ENCODE assay signal across 11 cellular contexts in the genomic region with DNA sequence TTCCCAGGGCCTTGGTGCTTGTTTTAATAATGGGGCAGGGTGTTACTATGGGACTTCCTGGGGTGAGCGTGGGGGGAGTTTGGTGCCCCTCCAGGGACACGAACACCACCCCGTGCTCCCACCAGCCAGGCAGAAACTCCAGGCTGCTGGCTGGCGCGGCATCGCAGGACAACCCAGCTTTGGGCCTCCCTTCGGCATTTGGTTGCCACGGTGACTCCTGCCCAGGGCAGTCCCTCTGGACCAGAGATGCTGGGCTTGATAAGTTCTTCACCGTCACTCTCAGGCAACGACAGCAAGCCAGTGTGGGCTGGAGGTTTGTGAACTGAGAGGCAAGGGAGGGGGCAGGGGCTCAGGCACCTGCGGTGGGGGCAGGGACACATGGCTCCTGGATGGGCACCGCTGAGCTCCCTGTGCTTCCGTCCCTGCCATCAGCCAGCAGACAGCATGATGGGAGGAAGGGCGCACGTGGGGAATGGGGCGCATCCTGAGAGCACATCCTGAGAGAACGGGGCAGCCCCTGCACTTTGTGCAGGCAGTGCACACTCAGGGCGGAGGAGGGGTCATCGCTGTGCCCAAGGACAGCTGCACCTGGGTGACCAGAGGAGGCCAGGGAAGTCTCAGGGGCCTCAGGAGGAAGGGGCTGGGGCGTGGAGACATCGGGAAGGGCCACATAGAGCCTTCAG.
A peak's percentile ranks its signal among the peaks of the same experiment; 100 is the strongest.
DNase-seq lines count a peak whose midpoint lies in the region; ATAC-seq lines count a peak whose summit lies in the region.
"Had no signal": no experiment of that assay in that cellular context is flagged by ENCODE, and none has a peak within 500 bp of the region (broad histone marks: within the 10 kb centered on the region; RNA-seq: fewer than 3 reads in every experiment).

No MANE protein-coding gene starts in this region.

- H3K18ac ChIP-seq in mesendoderm (ENCODE audit: low read length): no peak overlapping the region

- H3K36me3 ChIP-seq in mesendoderm (ENCODE audit: control insufficient read depth, insufficient read depth, low read length): no peaks in the 10 kb centered on the region

- H2BK5ac ChIP-seq in mesendoderm (ENCODE audit: low read length): no peak overlapping the region

- no peak overlapping the region for H2BK120ac ChIP-seq in mesendoderm (ENCODE audit: low read depth, low read length)

- peak; percentile 4 for ATAC-seq in HG03175 (IDR thresholded peaks at IDR 0.05; ENCODE audit: unreplicated experiment)
- no peak for ATAC-seq in central memory CD8-positive, alpha-beta T cell (replicated peaks; ENCODE audit: extremely low read depth, poor library complexity, severe bottlenecking)
- no peak for ATAC-seq in natural killer cell treated with Interleukin-12 subunit alpha and Interleukin-12 subunit beta and Interleukin-15 and Interleukin-18, amount 100 ng/mL, for 72 hours

- H3K79me2 ChIP-seq in mesendoderm (ENCODE audit: control insufficient read depth, insufficient read depth, low read length): no peaks in the 10 kb centered on the region

- no peak overlapping the region for H3K27ac ChIP-seq in mesendoderm (ENCODE audit: low read depth, low read length)

- H3K27me3 Mint-ChIP-seq in central memory CD8-positive, alpha-beta T cell: no peaks in the 10 kb centered on the region
- H3K27me3 Mint-ChIP-seq in natural killer cell treated with Interleukin-12 subunit alpha and Interleukin-12 subunit beta and Interleukin-15 and Interleukin-18, amount 100 ng/mL, for 72 hours: no peaks in the 10 kb centered on the region

- H4K5ac ChIP-seq in mesendoderm (ENCODE audit: low read length): no peak overlapping the region

- H3K27ac Mint-ChIP-seq in central memory CD8-positive, alpha-beta T cell (ENCODE audit: low read depth): peak overlapping the region; percentile 16
- H3K27ac Mint-ChIP-seq in natural killer cell treated with Interleukin-12 subunit alpha and Interleukin-12 subunit beta and Interleukin-15 and Interleukin-18, amount 100 ng/mL, for 72 hours: no peak overlapping the region

- no peak overlapping the region for H3K23ac ChIP-seq in mesendoderm (ENCODE audit: low read length)

- no peak overlapping the region for H3K4me3 Mint-ChIP-seq in central memory CD8-positive, alpha-beta T cell
- H3K4me3 Mint-ChIP-seq in natural killer cell treated with Interleukin-12 subunit alpha and Interleukin-12 subunit beta and Interleukin-15 and Interleukin-18, amount 100 ng/mL, for 72 hours: no peak overlapping the region
- H3K4me3 Mint-ChIP-seq: IgD-negative memory B cell; memory B cell; stimulated activated memory B cell treated with anti-CD40 and anti-IgM and Interleukin-4, amounts not matched to agents 10 μg/mL and 1 μg/mL and 100 μg/mL, for 72 hours had no signal

- no peaks in the 10 kb centered on the region for H3K9me3 Mint-ChIP-seq in central memory CD8-positive, alpha-beta T cell
- H3K9me3 Mint-ChIP-seq in natural killer cell treated with Interleukin-12 subunit alpha and Interleukin-12 subunit beta and Interleukin-15 and Interleukin-18, amount 100 ng/mL, for 72 hours: no peaks in the 10 kb centered on the region
- H3K9me3 Mint-ChIP-seq: IgD-negative memory B cell; memory B cell; stimulated activated memory B cell treated with anti-CD40 and anti-IgM and Interleukin-4, amounts not matched to agents 10 μg/mL and 1 μg/mL and 100 μg/mL, for 72 hours had no signal

- H4K8ac ChIP-seq in mesendoderm (ENCODE audit: low read depth, low read length): no peak overlapping the region

- no peak overlapping the region for H3K9ac ChIP-seq in mesendoderm (ENCODE audit: low read length)

- H3K4me3 ChIP-seq in mesendoderm (ENCODE audit: low read length): no peak overlapping the region

- H3K4ac ChIP-seq in mesendoderm (ENCODE audit: low read depth, low read length): no peak overlapping the region

- no peak overlapping the region for H2AK5ac ChIP-seq in mesendoderm (ENCODE audit: low read length)

- peak; percentile 35 for DNase-seq in NCI-H1092 treated with DMSO at 0.1 percent for 48 hours (lab: John Stamatoyannopoulos, UW)
- no peak for DNase-seq in NCI-H1092 (lab: John Stamatoyannopoulos, UW)
- DNase-seq in central memory CD8-positive, alpha-beta T cell (ENCODE audit: low spot score in 2 of 2): no peak
- peak; percentile 37 for DNase-seq in mesendoderm
- no peak for DNase-seq in natural killer cell treated with Interleukin-12 subunit alpha and Interleukin-12 subunit beta and Interleukin-15 and Interleukin-18, amount 100 ng/mL, for 72 hours (ENCODE audit: low spot score)
- no peak for DNase-seq in T-helper 9 cell
- no peak for DNase-seq in nucleus accumbens (lab: John Stamatoyannopoulos, UW)

- no peak overlapping the region for H3K56ac ChIP-seq in mesendoderm (ENCODE audit: low read length)

- H2BK15ac ChIP-seq in mesendoderm (replicated peaks; ENCODE audit: low read depth): no peak overlapping the region

- H3K36me3 Mint-ChIP-seq in central memory CD8-positive, alpha-beta T cell (ENCODE audit: insufficient read depth): peaks cover 1% of the 10 kb centered on the region
- no peaks in the 10 kb centered on the region for H3K36me3 Mint-ChIP-seq in natural killer cell treated with Interleukin-12 subunit alpha and Interleukin-12 subunit beta and Interleukin-15 and Interleukin-18, amount 100 ng/mL, for 72 hours
- H3K36me3 Mint-ChIP-seq: IgD-negative memory B cell; memory B cell; stimulated activated memory B cell treated with anti-CD40 and anti-IgM and Interleukin-4, amounts not matched to agents 10 μg/mL and 1 μg/mL and 100 μg/mL, for 72 hours had no signal

- peaks cover 8% of the 10 kb centered on the region for H3K4me1 Mint-ChIP-seq in central memory CD8-positive, alpha-beta T cell
- H3K4me1 Mint-ChIP-seq in natural killer cell treated with Interleukin-12 subunit alpha and Interleukin-12 subunit beta and Interleukin-15 and Interleukin-18, amount 100 ng/mL, for 72 hours (ENCODE audit: low read depth in 2 of 2): peaks cover 14 to 19% of the 10 kb centered on the region in 2 donors

- no peaks in the 10 kb centered on the region for H3K4me1 ChIP-seq in mesendoderm (ENCODE audit: control insufficient read depth, low read depth, low read length)

- H3K79me1 ChIP-seq in mesendoderm (ENCODE audit: low read length): no peaks in the 10 kb centered on the region

- no peak overlapping the region for H3K4me2 ChIP-seq in mesendoderm (ENCODE audit: low read length)

- no CpG with 5 or more reads among the region's 21 CpGs for WGBS in mesendoderm (ENCODE audit: extremely low coverage, insufficient coverage, low lambda C conversion rate)

- H3K27me3 ChIP-seq in mesendoderm (ENCODE audit: insufficient read depth, low read length, poor library complexity): no peaks in the 10 kb centered on the region

Comparison
In these comparisons a context has a peak if more than half of its experiments do, and no peak if none do; other contexts are left out.
1. DNase-seq: peak in NCI-H1092 treated with DMSO at 0.1 percent for 48 hours (single experiment) and mesendoderm (single experiment); none in NCI-H1092 (single experiment), central memory CD8-positive, alpha-beta T cell (0 of 2), natural killer cell treated with Interleukin-12 subunit alpha and Interleukin-12 subunit beta and Interleukin-15 and Interleukin-18, amount 100 ng/mL, for 72 hours (single experiment), T-helper 9 cell (single experiment) and nucleus accumbens (0 of 56).